In genomic region chr13:73835138-73835721, GRCh38 we compare ENCODE assay signal across 8 cellular contexts.
A peak's percentile ranks its signal among the peaks of the same experiment; 100 is the strongest.
DNase-seq lines count a peak whose midpoint lies in the region; ATAC-seq and TF ChIP-seq lines count a peak whose summit lies in the region.

No MANE protein-coding gene starts in this region.

- TF ChIP-seq POLR2A in heart left ventricle (IDR thresholded peaks at IDR 0.05) (no peak), breast epithelium (IDR thresholded peaks at IDR 0.05) (no peak)

- H3K4me3 ChIP-seq in heart left ventricle (no peak overlapping the region), breast epithelium (no peak overlapping the region), aorta (ENCODE audit: low read length in 2 of 2) (no peak overlapping the region)

- H3K4me3 Mint-ChIP-seq in activated CD4-positive, alpha-beta memory T cell treated with anti-CD3 and anti-CD28 coated beads, Interleukin-2, amount 10 ng/mL, durations not matched to agents 7 days and 5 days = no peak overlapping the region

- H3K27ac ChIP-seq in heart left ventricle (no peak overlapping the region), breast epithelium (no peak overlapping the region), aorta (ENCODE audit: low read depth in 1 of 2, low read length in 2 of 2) (no peak overlapping the region)

- POLR2A ChIA-PET in activated CD4-positive, alpha-beta memory T cell treated with anti-CD3 and anti-CD28 coated beads, Interleukin-2, amount 10 ng/mL, durations not matched to agents 7 days and 5 days (lab: Charles Lee) = interaction anchor here (1.6 kb wide), 1 partner anchor 297 kb away, joined by 3 read pairs; no protein-coding TSS in a partner anchor

- no peaks in the 10 kb centered on the region for H3K36me3 ChIP-seq in heart left ventricle
- no peaks in the 10 kb centered on the region for H3K36me3 ChIP-seq in breast epithelium
- H3K36me3 ChIP-seq in aorta (ENCODE audit: control insufficient read depth in 1 of 2, insufficient read depth in 2 of 2, low read length in 1 of 2) = peaks cover 0 to 2% of the 10 kb centered on the region in 2 donors

- ATAC-seq in heart left ventricle (peak in 2 of 4 donors; percentile 48 to 69), left cardiac atrium (no peak), HG02759 (IDR thresholded peaks at IDR 0.05; ENCODE audit: unreplicated experiment) (peak; percentile 74), aorta (ENCODE audit: low FRiP score) (peak; percentile 62)

- H3K9me3 Mint-ChIP-seq in activated CD4-positive, alpha-beta memory T cell treated with anti-CD3 and anti-CD28 coated beads, Interleukin-2, amount 10 ng/mL, durations not matched to agents 7 days and 5 days = no peaks in the 10 kb centered on the region

- H3K4me1 Mint-ChIP-seq in activated CD4-positive, alpha-beta memory T cell treated with anti-CD3 and anti-CD28 coated beads, Interleukin-2, amount 10 ng/mL, durations not matched to agents 7 days and 5 days = no peaks in the 10 kb centered on the region

- DNase-seq in heart left ventricle = no peak
- no peak for DNase-seq in left cardiac atrium
- peak; percentile 65 for DNase-seq in NCI-H2171 treated with DMSO at 0.1 percent for 48 hours (lab: John Stamatoyannopoulos, UW)
- DNase-seq in breast epithelium (ENCODE audit: low spot score in 2 of 2) = no peak
- DNase-seq in left kidney (ENCODE audit: low read depth, low spot score) = peak; percentile 77
- DNase-seq in aorta = no peak
- no peak for DNase-seq in activated CD4-positive, alpha-beta memory T cell treated with anti-CD3 and anti-CD28 coated beads, Interleukin-2, amount 10 ng/mL, durations not matched to agents 7 days and 5 days

- H3K27ac Mint-ChIP-seq in activated CD4-positive, alpha-beta memory T cell treated with anti-CD3 and anti-CD28 coated beads, Interleukin-2, amount 10 ng/mL, durations not matched to agents 7 days and 5 days = no peak overlapping the region

- no peaks in the 10 kb centered on the region for H3K27me3 Mint-ChIP-seq in activated CD4-positive, alpha-beta memory T cell treated with anti-CD3 and anti-CD28 coated beads, Interleukin-2, amount 10 ng/mL, durations not matched to agents 7 days and 5 days

- intact Hi-C loops in heart left ventricle (cut with DNase I) (loop anchor here (1.0 to 10.0 kb wide), 11 partner anchors 80 to 1382 kb away; partner anchors contain the start of gene KLF12 (in 9 of the 10)), left cardiac atrium (cut with DNase I) (loop anchor here in 1 of 2 donors (5.0 to 10.0 kb wide), 2 partner anchors 297 to 1380 kb away; partner anchors contain the start of gene KLF12), breast epithelium (cut with DNase I; ENCODE audit: low total_unique reads) (no loop called here), aorta (cut with DNase I) (loop anchor here in 1 of 2 donors (5.0 to 10.0 kb wide), 3 partner anchors 80 to 452 kb away; partner anchors contain the start of gene KLF12)

- WGBS in heart left ventricle, 4 donors = 52 to 55% (median 54%) methylated on average over 5 of the region's 5 CpGs
- WGBS in aorta, 2 donors = 51 to 52% methylated on average over 5 of the region's 5 CpGs

- H3K36me3 Mint-ChIP-seq in activated CD4-positive, alpha-beta memory T cell treated with anti-CD3 and anti-CD28 coated beads, Interleukin-2, amount 10 ng/mL, durations not matched to agents 7 days and 5 days (ENCODE audit: low read depth) = peaks cover 4% of the 10 kb centered on the region

- no peaks in the 10 kb centered on the region for H3K27me3 ChIP-seq in heart left ventricle
- H3K27me3 ChIP-seq in breast epithelium = no peaks in the 10 kb centered on the region
- no peaks in the 10 kb centered on the region for H3K27me3 ChIP-seq in aorta (ENCODE audit: control insufficient read depth in 1 of 2, insufficient read depth in 2 of 2, low read length in 1 of 2)

- H3K9me3 ChIP-seq in heart left ventricle = no peaks in the 10 kb centered on the region
- no peaks in the 10 kb centered on the region for H3K9me3 ChIP-seq in breast epithelium
- no peaks in the 10 kb centered on the region for H3K9me3 ChIP-seq in aorta (ENCODE audit: control insufficient read depth, low read length)

- CTCF ChIA-PET in activated CD4-positive, alpha-beta memory T cell treated with anti-CD3 and anti-CD28 coated beads, Interleukin-2, amount 10 ng/mL, durations not matched to agents 7 days and 5 days (lab: Charles Lee) = interaction anchor here (0.6 to 1.9 kb wide), 8 partner anchors 13 to 1384 kb away, joined by 3 to 28 read pairs (median 4); no protein-coding TSS in a partner anchor

- H3K4me1 ChIP-seq in heart left ventricle = peaks cover 0 to 28% (median 4%) of the 10 kb centered on the region in 12 donors
- no peaks in the 10 kb centered on the region for H3K4me1 ChIP-seq in breast epithelium
- H3K4me1 ChIP-seq in aorta (ENCODE audit: control insufficient read depth in 1 of 2, insufficient read depth in 2 of 2, low read length in 2 of 2) = peaks cover 0 to 3% of the 10 kb centered on the region in 2 donors

- TF ChIP-seq CTCF in heart left ventricle (IDR thresholded peaks at IDR 0.05) (peak; percentile 56 to 78 (median 70)), breast epithelium (IDR thresholded peaks at IDR 0.05) (peak; percentile 67 to 74 (median 69))

Comparison
In these comparisons a context has a peak if more than half of its experiments do, and no peak if none do; other contexts are left out.
1. ATAC-seq: peak in HG02759 (single experiment) and aorta (single experiment); none in left cardiac atrium (0 of 2).
2. DNase-seq: peak in NCI-H2171 treated with DMSO at 0.1 percent for 48 hours (single experiment) and left kidney (single experiment); none in heart left ventricle (0 of 5), left cardiac atrium (single experiment), breast epithelium (0 of 2), aorta (0 of 2) and activated CD4-positive, alpha-beta memory T cell treated with anti-CD3 and anti-CD28 coated beads, Interleukin-2, amount 10 ng/mL, durations not matched to agents 7 days and 5 days (single experiment).